Comparison of ENCODE assay signal across 8 cellular contexts in genomic region chr5:122776143-122776542, GRCh38. TPM values are rescaled to one million over a fixed set of nuclear protein-coding genes. Genes with fewer than 3 reads are reported as not detected.
A peak's percentile ranks its signal among the peaks of the same experiment; 100 is the strongest.
DNase-seq lines count a peak whose midpoint lies in the region; ATAC-seq and TF ChIP-seq lines count a peak whose summit lies in the region.

No MANE protein-coding gene starts in this region.

- H3K36me3 Mint-ChIP-seq in activated CD4-positive, alpha-beta T cell treated with anti-CD3 and anti-CD28 coated beads, Interleukin-2, amount 10 ng/mL, durations not matched to agents 24 days and 14 days (ENCODE audit: low read depth) = peaks cover 4% of the 10 kb centered on the region
- peaks cover 13% of the 10 kb centered on the region for H3K36me3 Mint-ChIP-seq in activated T-helper 17 cell treated with anti-CD3 and anti-CD28 coated beads, Interleukin-2, amount 50 U/mL, for 72 hours (ENCODE audit: low read depth)

- H3K27me3 ChIP-seq in kidney epithelial cell (ENCODE audit: control insufficient read depth, insufficient read depth, low read length) (no peaks in the 10 kb centered on the region), suprapubic skin (no peaks in the 10 kb centered on the region)

- H3K4me1 ChIP-seq in suprapubic skin = peaks cover 31% of the 10 kb centered on the region

- no peak overlapping the region for H3K27ac ChIP-seq in suprapubic skin

- H3K4me3 ChIP-seq in kidney epithelial cell (ENCODE audit: low read depth, low read length) = peak overlapping the region; percentile 78
- peak overlapping the region; percentile 92 for H3K4me3 ChIP-seq in suprapubic skin

- no peaks in the 10 kb centered on the region for H3K9me3 Mint-ChIP-seq in activated CD4-positive, alpha-beta T cell treated with anti-CD3 and anti-CD28 coated beads, Interleukin-2, amount 10 ng/mL, durations not matched to agents 24 days and 14 days
- no peaks in the 10 kb centered on the region for H3K9me3 Mint-ChIP-seq in activated T-helper 17 cell treated with anti-CD3 and anti-CD28 coated beads, Interleukin-2, amount 50 U/mL, for 72 hours

- intact Hi-C loops in activated CD4-positive, alpha-beta T cell treated with anti-CD3 and anti-CD28 coated beads, Interleukin-2, amount 10 ng/mL, durations not matched to agents 24 days and 14 days (cut with micrococcal nuclease) = loop anchor here (10.0 kb wide), 1 partner anchor 839 kb away; no protein-coding TSS in a partner anchor

- no peak for DNase-seq in activated CD4-positive, alpha-beta T cell treated with anti-CD3 and anti-CD28 coated beads, Interleukin-2, amount 10 ng/mL, durations not matched to agents 24 days and 14 days
- no peak for DNase-seq in activated CD4-positive, alpha-beta T cell treated with anti-CD3 and anti-CD28 coated beads for 48 hours
- DNase-seq in kidney epithelial cell (ENCODE audit: low read depth) = no peak
- DNase-seq in suprapubic skin (ENCODE audit: low spot score in 2 of 2) = no peak
- DNase-seq in SIG-M5 (lab: John Stamatoyannopoulos, UW) = no peak
- no peak for DNase-seq in dermis blood vessel endothelial cell

- H3K4me1 Mint-ChIP-seq in activated CD4-positive, alpha-beta T cell treated with anti-CD3 and anti-CD28 coated beads, Interleukin-2, amount 10 ng/mL, durations not matched to agents 24 days and 14 days = peaks cover 16% of the 10 kb centered on the region
- peaks cover 28% of the 10 kb centered on the region for H3K4me1 Mint-ChIP-seq in activated T-helper 17 cell treated with anti-CD3 and anti-CD28 coated beads, Interleukin-2, amount 50 U/mL, for 72 hours

- no peaks in the 10 kb centered on the region for H3K9me3 ChIP-seq in suprapubic skin

- H3K36me3 ChIP-seq in kidney epithelial cell (ENCODE audit: control insufficient read depth, insufficient read depth, low read length) = no peaks in the 10 kb centered on the region
- H3K36me3 ChIP-seq in suprapubic skin = no peaks in the 10 kb centered on the region

- TF ChIP-seq CTCF in kidney epithelial cell (IDR thresholded peaks at IDR 0.05; ENCODE audit: insufficient read depth, low read length, poor library complexity, severe bottlenecking) = no peak
- TF ChIP-seq CTCF in suprapubic skin (IDR thresholded peaks at IDR 0.05) = no peak

- H3K27me3 Mint-ChIP-seq in activated CD4-positive, alpha-beta T cell treated with anti-CD3 and anti-CD28 coated beads, Interleukin-2, amount 10 ng/mL, durations not matched to agents 24 days and 14 days = peaks cover 14% of the 10 kb centered on the region
- H3K27me3 Mint-ChIP-seq in activated T-helper 17 cell treated with anti-CD3 and anti-CD28 coated beads, Interleukin-2, amount 50 U/mL, for 72 hours = no peaks in the 10 kb centered on the region

- peak overlapping the region; percentile 94 for H3K4me3 Mint-ChIP-seq in activated CD4-positive, alpha-beta T cell treated with anti-CD3 and anti-CD28 coated beads, Interleukin-2, amount 10 ng/mL, durations not matched to agents 24 days and 14 days
- H3K4me3 Mint-ChIP-seq in activated T-helper 17 cell treated with anti-CD3 and anti-CD28 coated beads, Interleukin-2, amount 50 U/mL, for 72 hours = peak overlapping the region; percentile 99

- no peak overlapping the region for H3K27ac Mint-ChIP-seq in activated CD4-positive, alpha-beta T cell treated with anti-CD3 and anti-CD28 coated beads, Interleukin-2, amount 10 ng/mL, durations not matched to agents 24 days and 14 days
- peak overlapping the region; percentile 96 for H3K27ac Mint-ChIP-seq in activated T-helper 17 cell treated with anti-CD3 and anti-CD28 coated beads, Interleukin-2, amount 50 U/mL, for 72 hours

- 48% methylated on average over 2 of the region's 2 CpGs for WGBS in suprapubic skin

- no peak for TF ChIP-seq POLR2A in suprapubic skin (IDR thresholded peaks at IDR 0.05)

- ATAC-seq in activated T-helper 17 cell treated with anti-CD3 and anti-CD28 coated beads, Interleukin-2, amount 50 U/mL, for 72 hours (replicated peaks) = no peak
- no peak for ATAC-seq in HG03520 (IDR thresholded peaks at IDR 0.05; ENCODE audit: unreplicated experiment)

- TF ChIP-seq EP300 in suprapubic skin (IDR thresholded peaks at IDR 0.05) = no peak

RNA-seq across cellular contexts. Expression of gene SNX2, which starts 1.3 kb away (rescaled TPM):
- 33.8 and 36.5 TPM in 2 replicates for total RNA-seq in activated CD4-positive, alpha-beta T cell treated with anti-CD3 and anti-CD28 coated beads, Interleukin-2, amount 10 ng/mL, durations not matched to agents 24 days and 14 days
- 10 to 100 TPM; 38.3 to 47.5 TPM for total RNA-seq in activated T-helper 17 cell treated with anti-CD3 and anti-CD28 coated beads, Interleukin-2, amount 50 U/mL, for 72 hours
- total RNA-seq in kidney epithelial cell (69.0 and 77.1 TPM in 2 replicates), suprapubic skin (10 to 100 TPM; 33.8 to 60.3 (median 45.4) TPM), dermis blood vessel endothelial cell (86.9 and 105 TPM in 2 replicates)
